1 cellular context compared by ENCODE assay signal in the genomic region with DNA sequence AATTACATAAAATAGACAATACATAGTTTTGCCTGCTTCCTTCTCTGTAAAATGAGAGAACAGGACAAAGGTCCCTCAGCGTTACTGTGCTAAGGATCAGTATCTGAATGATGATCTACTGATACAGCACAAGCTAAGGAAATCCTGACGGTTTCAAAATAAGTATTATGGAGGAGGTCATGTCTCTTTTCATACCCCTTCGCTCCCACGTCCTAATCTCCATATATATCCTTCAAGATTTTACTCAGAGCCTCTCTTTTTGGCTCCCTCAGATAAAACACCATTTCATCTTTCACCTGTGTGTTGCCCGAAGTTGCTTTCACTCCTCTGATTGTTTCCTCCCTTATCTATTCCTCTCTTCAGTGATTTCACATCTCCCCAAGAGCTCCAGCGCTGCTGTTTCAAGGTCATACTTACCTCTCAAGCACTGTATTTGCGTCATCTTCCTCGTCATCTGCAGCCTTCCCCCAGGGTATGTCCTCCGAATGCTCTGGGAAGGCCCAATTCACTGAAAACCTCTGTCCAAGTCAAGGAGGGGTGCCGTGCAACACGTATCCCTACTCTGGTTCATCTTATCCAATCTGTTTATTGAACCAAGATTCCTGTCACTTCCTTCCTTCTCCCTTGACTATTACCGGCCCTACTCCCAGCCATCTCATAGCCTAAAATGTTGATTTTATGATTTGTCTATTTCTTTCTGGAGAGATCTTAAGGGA.
TF ChIP-seq lines count a peak whose summit lies in the region.

No MANE protein-coding gene starts in this region.

TF ChIP-seq in IMR-90, 13 proteins besides CTCF, POLR2A, EP300 and RAD21:
- TF ChIP-seq SMC3 (IDR thresholded peaks at IDR 0.05; ENCODE audit: low read depth, low read length) (no peak), RFX5 (IDR thresholded peaks at IDR 0.05; ENCODE audit: low read depth, low read length) (no peak), RCOR1 (IDR thresholded peaks at IDR 0.05; ENCODE audit: insufficient replicate concordance, low read length) (no peak), CEBPB (IDR thresholded peaks at IDR 0.05; ENCODE audit: low read depth, low read length) (no peak), NFE2L2 (IDR thresholded peaks at IDR 0.05; ENCODE audit: low read depth, low read length) (no peak), BHLHE40 (IDR thresholded peaks at IDR 0.05; ENCODE audit: low read depth, low read length) (no peak)
